ENCODE assay signal across 8 cellular contexts in the genomic region with DNA sequence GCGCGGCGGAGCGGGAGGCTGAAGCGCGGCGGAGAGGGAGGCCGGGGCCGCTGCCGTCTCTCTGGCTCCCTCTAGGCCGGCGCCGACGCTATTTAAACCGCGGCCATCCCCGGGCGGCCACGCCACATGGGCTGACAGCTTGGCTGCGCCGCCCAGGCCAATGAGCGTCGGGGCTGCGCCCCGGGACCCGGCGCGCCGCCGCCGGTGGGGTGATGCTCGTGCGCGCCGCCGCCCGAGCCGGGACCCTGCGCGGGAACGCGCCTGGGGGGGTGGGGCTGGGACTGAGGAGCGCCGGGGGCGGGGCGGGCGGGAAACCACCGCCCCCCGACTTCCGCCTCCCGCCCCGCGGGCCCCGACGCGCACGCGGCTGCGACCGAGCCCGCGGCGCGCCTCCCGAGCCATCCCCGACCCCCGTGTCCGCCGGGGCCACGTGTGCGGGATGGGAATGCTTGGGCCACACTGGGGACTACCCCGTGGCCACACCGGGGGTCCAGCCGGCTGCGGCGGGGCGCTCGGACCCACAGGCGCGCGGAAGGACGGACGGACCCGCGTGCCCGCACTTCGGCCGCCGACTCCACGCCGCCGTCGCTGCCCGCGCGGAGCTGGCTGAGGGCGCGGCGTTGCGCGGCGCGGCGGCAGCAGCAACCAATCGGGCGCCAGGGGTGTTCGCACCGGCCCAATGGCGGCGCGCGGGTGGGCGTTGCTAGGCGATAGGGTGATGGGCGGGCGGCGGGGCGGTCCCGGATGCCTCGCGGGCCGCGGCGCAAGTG. TPM values are rescaled to one million over a fixed set of nuclear protein-coding genes. Genes with fewer than 3 reads are reported as not detected.
A peak's percentile ranks its signal among the peaks of the same experiment; 100 is the strongest.
DNase-seq lines count a peak whose midpoint lies in the region; TF ChIP-seq lines count a peak whose summit lies in the region.

Gene FASN, minus strand, starts transcription at position 68 of the 770 bp plus-strand sequence. CDS start 1,791 bp downstream, outside the sequence.

- H2BK12ac ChIP-seq in H9 (ENCODE audit: insufficient read length, low read depth, low read length), result no peak within 1 kb of the TSS

- H3T11ph ChIP-seq in H9 (ENCODE audit: low read length), result no peak within 1 kb of the TSS

- H3K4me1 ChIP-seq in H9 (ENCODE audit: insufficient read depth, low read length) (no peaks in the 10 kb centered on the region), neuron (ENCODE audit: insufficient read depth, low read length) (peaks cover 32% of the 10 kb centered on the region), subcutaneous abdominal adipose tissue (ENCODE audit: control insufficient read depth in 5 of 5, insufficient read depth in 5 of 5, low read length in 5 of 5) (peaks cover 5 to 80% (median 76%) of the 10 kb centered on the region in 5 donors)

- H3K4me3 ChIP-seq in foreskin fibroblast (ENCODE audit: low read depth in 1 of 2, low read length in 2 of 2) (peak within 1 kb of the TSS; percentile 79 to 90), neuron (ENCODE audit: low read length) (peak within 1 kb of the TSS; percentile 79), subcutaneous abdominal adipose tissue (ENCODE audit: low read depth in 1 of 5, low read length in 5 of 5) (peak within 1 kb of the TSS in 4 of 5 donors; percentile 61 to 79 (median 68))

- H3K79me2 ChIP-seq in H9 (ENCODE audit: insufficient read depth, low read length), result peaks cover 20% of the 10 kb centered on the region; the same call in 1 of the 2 replicates

- H3K36me3 Mint-ChIP-seq in H9 (ENCODE audit: insufficient read depth in 1 of 3, low read depth in 3 of 3), result peaks cover 5 to 26% (median 25%) of the 10 kb centered on the region in 3 experiments; a peak in 6 of 7 replicates

- H3K18ac ChIP-seq in H9 (ENCODE audit: insufficient read length, low read depth, low read length), result peak within 1 kb of the TSS; percentile 94

- H3K9me3 ChIP-seq in H9 (ENCODE audit: control insufficient read depth, low read depth, low read length), result no peaks in the 10 kb centered on the region
- peaks cover 2% of the 10 kb centered on the region for H3K9me3 ChIP-seq in neuron (ENCODE audit: low read length)
- no peaks in the 10 kb centered on the region for H3K9me3 ChIP-seq in subcutaneous abdominal adipose tissue (ENCODE audit: control insufficient read depth in 5 of 5, low read length in 5 of 5)

- H3K79me1 ChIP-seq in H9 (ENCODE audit: insufficient read depth, low read depth, low read length, poor library complexity, severe bottlenecking), result peaks cover 7% of the 10 kb centered on the region

- peak within 1 kb of the TSS; percentile 90 for H4K91ac ChIP-seq in H9 (ENCODE audit: insufficient read length, low read depth, low read length)

- H3K27me3 Mint-ChIP-seq in H9 (ENCODE audit: low read depth), result no peaks in the 10 kb centered on the region

- H2BK5ac ChIP-seq in H9 (ENCODE audit: insufficient read length, low read length), result no peak within 1 kb of the TSS

- H4K5ac ChIP-seq in H9 (ENCODE audit: insufficient read length, low read depth, low read length), result no peak within 1 kb of the TSS

- H2AFZ ChIP-seq in H9 (ENCODE audit: low read length), result no peak within 1 kb of the TSS
- no peak within 1 kb of the TSS for H2AFZ ChIP-seq in neuron (ENCODE audit: low read depth, low read length)

- H3K23me2 ChIP-seq in H9 (ENCODE audit: insufficient read length, low read depth, low read length, poor library complexity, severe bottlenecking), result peaks cover 14% of the 10 kb centered on the region

- H3K23ac ChIP-seq in H9 (ENCODE audit: insufficient read length, low read depth, low read length), result no peak within 1 kb of the TSS

- H3K4ac ChIP-seq in H9 (ENCODE audit: low read depth, low read length), result peak within 1 kb of the TSS; percentile 61

- H3K9ac ChIP-seq in H9 (ENCODE audit: extremely low read depth, insufficient read length, low read length) (peak within 1 kb of the TSS; percentile 64), subcutaneous abdominal adipose tissue (ENCODE audit: low read length in 5 of 5) (peak within 1 kb of the TSS in 4 of 5 donors; percentile 44 to 73 (median 64))

- H3K4me1 Mint-ChIP-seq in H9, result peaks cover 24 to 49% of the 10 kb centered on the region in 2 experiments

- H2BK15ac ChIP-seq in H9 (ENCODE audit: low read depth, low read length), result no peak within 1 kb of the TSS

- H4K20me1 ChIP-seq in H9 (ENCODE audit: control insufficient read depth, insufficient read depth, insufficient read length), result no peaks in the 10 kb centered on the region

- H2BK120ac ChIP-seq in H9 (ENCODE audit: low read depth, low read length, poor library complexity, severe bottlenecking), result peak within 1 kb of the TSS; percentile 94

- no peak within 1 kb of the TSS for H2BK20ac ChIP-seq in H9 (ENCODE audit: low read depth, low read length, poor library complexity, severe bottlenecking)

- H3K36me3 ChIP-seq in neuron (ENCODE audit: insufficient read depth, low read length) (peaks cover 26% of the 10 kb centered on the region), subcutaneous abdominal adipose tissue (ENCODE audit: control insufficient read depth in 5 of 5, insufficient read depth in 5 of 5, low read length in 5 of 5) (peaks cover 0 to 23% (median 16%) of the 10 kb centered on the region in 5 donors)

- TF ChIP-seq CTCF in H9 (conservative IDR thresholded peaks at IDR 0.05) (peak; percentile 55), foreskin fibroblast (IDR thresholded peaks at IDR 0.05; ENCODE audit: low read depth, low read length) (peak; percentile 11)

- peak within 1 kb of the TSS; percentile 74 to 82 for H3K4me3 Mint-ChIP-seq in H9

- peak within 1 kb of the TSS; percentile 97 for H3K14ac ChIP-seq in H9 (ENCODE audit: insufficient read depth, low read length)

- H3K4me2 ChIP-seq in H9 (ENCODE audit: insufficient read depth, insufficient read length, low read length), result peak within 1 kb of the TSS; percentile 73

- H4K8ac ChIP-seq in H9 (replicated peaks; ENCODE audit: insufficient read length, low read depth, low read length), result no peak within 1 kb of the TSS

- no peak within 1 kb of the TSS for H3K27ac ChIP-seq in H9 (ENCODE audit: insufficient read length, low read depth, low read length)
- H3K27ac ChIP-seq in subcutaneous abdominal adipose tissue (ENCODE audit: low read depth, low read length), result peak within 1 kb of the TSS; percentile 83

- WGBS in H9 (ENCODE audit: extremely low coverage, insufficient read length, low lambda C conversion rate), result no CpG with 5 or more reads among the region's 124 CpGs

- no peaks in the 10 kb centered on the region for H3K27me3 ChIP-seq in H9 (ENCODE audit: insufficient read depth, low read length)
- no peaks in the 10 kb centered on the region for H3K27me3 ChIP-seq in neuron (ENCODE audit: insufficient read depth, low read length)
- H3K27me3 ChIP-seq in subcutaneous abdominal adipose tissue (ENCODE audit: control insufficient read depth in 5 of 5, insufficient read depth in 4 of 5, low read length in 5 of 5), result no peaks in the 10 kb centered on the region

- H3K9me3 Mint-ChIP-seq in H9, result no peaks in the 10 kb centered on the region

- DNase-seq in G401 (ENCODE audit: low spot score) (peak; percentile 93), H9 (peak; percentile 97), M059J (ENCODE audit: low read depth) (peak; percentile 91), SHP77 (lab: John Stamatoyannopoulos, UW) (peak; percentile 94 to 95), foreskin fibroblast (peak; percentile 98 to 99)
- DNase-seq in activated effector memory CD4-positive, alpha-beta T cell treated with anti-CD3 and anti-CD28 coated beads, Interleukin-2, amount 50 U/mL, for 16 hours, result peak; percentile 97

- no peak within 1 kb of the TSS for H3K27ac Mint-ChIP-seq in H9

- H2AK5ac ChIP-seq in H9 (ENCODE audit: insufficient read length, low read length), result no peak within 1 kb of the TSS

- H3K56ac ChIP-seq in H9 (ENCODE audit: insufficient read length, low read depth, low read length), result no peak within 1 kb of the TSS

- in situ Hi-C loops in G401 (cut with HindIII; ENCODE audit: low sequenced_read_pairs), result no loop called here

RNA-seq across cellular contexts. Expression of gene FASN, which starts in this region (rescaled TPM):
- 333 and 346 TPM in 2 replicates for total RNA-seq in G401 (2014; rRNA removed; shearing (Covaris generic))
- 420 and 433 TPM in 2 replicates for total RNA-seq in H9 (2021)
- total RNA-seq in M059J (2014; rRNA removed; shearing (Covaris generic)), result 50.8 and 90.9 TPM in 2 replicates
